In genomic region chr1:41109316-41110263, GRCh38 we compare ENCODE assay signal across 8 cellular contexts.
DNase-seq lines count a peak whose midpoint lies in the region; ATAC-seq and TF ChIP-seq lines count a peak whose summit lies in the region.

No MANE protein-coding gene starts in this region.

- H3K36me3 Mint-ChIP-seq in nephron progenitor cell (ENCODE audit: low read depth): peaks cover 60% of the 10 kb centered on the region
- peaks cover 9% of the 10 kb centered on the region for H3K36me3 Mint-ChIP-seq in T-helper 2 cell treated with Interferon-gamma antibody and Interleukin-4, amounts not matched to agents 5 μg/mL and 100 μg/mL, for 36 hours (ENCODE audit: low read depth)

- H3K27ac ChIP-seq in Peyer's patch (peak overlapping the region; percentile 33 to 79 (median 67)), esophagus squamous epithelium (peak overlapping the region; percentile 67 to 95 (median 86))

- H3K36me3 ChIP-seq in Peyer's patch (peaks cover 0 to 11% (median 0%) of the 10 kb centered on the region in 3 donors), esophagus squamous epithelium (peaks cover 0 to 22% (median 0%) of the 10 kb centered on the region in 3 donors)

- H3K4me1 ChIP-seq in Peyer's patch (peaks cover 0 to 16% (median 4%) of the 10 kb centered on the region in 4 donors), esophagus squamous epithelium (peaks cover 6 to 32% (median 25%) of the 10 kb centered on the region in 3 donors)

- H3K4me1 Mint-ChIP-seq in nephron progenitor cell: peaks cover 9% of the 10 kb centered on the region
- no peaks in the 10 kb centered on the region for H3K4me1 Mint-ChIP-seq in T-helper 2 cell treated with Interferon-gamma antibody and Interleukin-4, amounts not matched to agents 5 μg/mL and 100 μg/mL, for 36 hours (ENCODE audit: low read depth)

- 14 to 16% methylated on average over 4 of the region's 4 CpGs for WGBS in esophagus squamous epithelium, 2 donors

- H3K9me3 ChIP-seq in Peyer's patch (no peaks in the 10 kb centered on the region), esophagus squamous epithelium (no peaks in the 10 kb centered on the region)

- intact Hi-C loops in esophagus squamous epithelium (cut with DNase I): no loop called here

- H3K27me3 ChIP-seq in Peyer's patch (no peaks in the 10 kb centered on the region), esophagus squamous epithelium (no peaks in the 10 kb centered on the region)

- no peak overlapping the region for H3K4me3 Mint-ChIP-seq in nephron progenitor cell
- H3K4me3 Mint-ChIP-seq in T-helper 2 cell treated with Interferon-gamma antibody and Interleukin-4, amounts not matched to agents 5 μg/mL and 100 μg/mL, for 36 hours: no peak overlapping the region

- DNase-seq in DMS 273 (lab: John Stamatoyannopoulos, UW; ENCODE audit: unreplicated experiment) (peak; percentile 91), Peyer's patch (no peak), esophagus squamous epithelium (lab: John Stamatoyannopoulos, UW) (no peak), nephron progenitor cell (no peak), cerebellar nuclear complex (lab: John Stamatoyannopoulos, UW) (no peak)
- no peak for DNase-seq in stimulated activated naive CD8-positive, alpha-beta T cell treated with anti-CD3 and anti-CD28 coated beads, Interleukin-15, Interleukin-2, amounts not matched to agents 100 U/mL and 50 U/mL, for 24 hours
- DNase-seq in T-helper 2 cell treated with Interferon-gamma antibody and Interleukin-4, amounts not matched to agents 5 μg/mL and 100 μg/mL, for 36 hours (ENCODE audit: low spot score): no peak

- H3K27ac Mint-ChIP-seq in nephron progenitor cell: peak overlapping the region; percentile 73
- no peak overlapping the region for H3K27ac Mint-ChIP-seq in T-helper 2 cell treated with Interferon-gamma antibody and Interleukin-4, amounts not matched to agents 5 μg/mL and 100 μg/mL, for 36 hours

- H3K4me3 ChIP-seq in Peyer's patch (no peak overlapping the region), esophagus squamous epithelium (peak overlapping the region in 1 of 4 donors; percentile 41)

- no peak for TF ChIP-seq CTCF in Peyer's patch (IDR thresholded peaks at IDR 0.05)
- no peak for TF ChIP-seq CTCF in esophagus squamous epithelium (IDR thresholded peaks at IDR 0.05)
- TF ChIP-seq CTCF in nephron progenitor cell (IDR thresholded peaks at IDR 0.05): no peak

- no peaks in the 10 kb centered on the region for H3K9me3 Mint-ChIP-seq in nephron progenitor cell
- no peaks in the 10 kb centered on the region for H3K9me3 Mint-ChIP-seq in T-helper 2 cell treated with Interferon-gamma antibody and Interleukin-4, amounts not matched to agents 5 μg/mL and 100 μg/mL, for 36 hours

- ATAC-seq in HG03469 (IDR thresholded peaks at IDR 0.05; ENCODE audit: unreplicated experiment): no peak
- ATAC-seq in stimulated activated naive CD8-positive, alpha-beta T cell treated with anti-CD3 and anti-CD28 coated beads, Interleukin-15, Interleukin-2, amounts not matched to agents 100 U/mL and 50 U/mL, for 24 hours: no peak

- TF ChIP-seq POLR2A in Peyer's patch (IDR thresholded peaks at IDR 0.05): no peak
- no peak for TF ChIP-seq POLR2A in esophagus squamous epithelium (IDR thresholded peaks at IDR 0.05)

- no peaks in the 10 kb centered on the region for H3K27me3 Mint-ChIP-seq in nephron progenitor cell (ENCODE audit: low read depth, poor library complexity)
- no peaks in the 10 kb centered on the region for H3K27me3 Mint-ChIP-seq in T-helper 2 cell treated with Interferon-gamma antibody and Interleukin-4, amounts not matched to agents 5 μg/mL and 100 μg/mL, for 36 hours (ENCODE audit: low read depth)
